ENCODE assay signal across 9 cellular contexts in the genomic region with DNA sequence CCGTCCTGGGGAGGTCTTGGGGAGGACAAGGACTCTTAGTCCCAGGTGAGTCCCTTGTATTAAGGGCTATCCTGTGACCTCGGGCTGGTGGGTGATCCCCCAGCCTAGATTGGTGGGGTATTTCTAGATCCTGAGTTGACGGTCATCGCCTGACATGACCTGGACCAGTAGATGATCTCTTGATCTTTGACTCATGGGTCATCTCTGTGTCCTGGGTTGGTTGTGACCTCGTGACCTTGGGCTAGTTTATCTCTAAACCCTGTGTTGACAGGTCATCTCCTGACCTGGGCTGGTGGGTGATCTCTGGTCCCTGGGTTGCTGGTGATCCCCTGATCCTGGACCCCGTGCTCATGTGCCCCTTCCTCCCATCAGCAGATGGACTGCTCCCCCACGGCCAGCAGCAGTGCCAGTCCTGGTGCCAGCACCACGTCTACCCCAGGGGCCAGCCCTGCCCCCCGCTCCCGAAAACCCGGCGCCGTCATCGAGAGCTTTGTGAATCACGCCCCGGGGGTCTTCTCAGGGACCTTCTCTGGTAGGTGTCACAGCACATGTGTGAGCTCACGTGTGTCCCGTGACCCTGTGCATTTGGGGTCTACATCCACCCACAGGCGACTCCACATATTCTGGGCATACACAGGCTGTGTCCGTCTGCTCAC. TPM values are rescaled to one million over a fixed set of nuclear protein-coding genes. Genes with fewer than 3 reads are reported as not detected.
DNase-seq lines count a peak whose midpoint lies in the region; ATAC-seq and TF ChIP-seq lines count a peak whose summit lies in the region.
"Had no signal": no experiment of that assay in that cellular context is flagged by ENCODE, and none has a peak within 500 bp of the region (broad histone marks: within the 10 kb centered on the region; RNA-seq: fewer than 3 reads in every experiment).

No MANE protein-coding gene starts in this region.

- no peaks in the 10 kb centered on the region for H3K9me2 ChIP-seq in Loucy (replicated peaks; ENCODE audit: low read depth, low read length)

- H3K79me2 ChIP-seq in ACC112 (ENCODE audit: control insufficient read depth, insufficient read depth, low read length, unreplicated experiment) (peaks cover 50% of the 10 kb centered on the region), Loucy (ENCODE audit: insufficient read depth, low read length) (peaks cover 88% of the 10 kb centered on the region)

- no peak overlapping the region for H3K4me3 Mint-ChIP-seq in endodermal cell

- H3K27ac ChIP-seq in ACC112 (ENCODE audit: low read depth, low read length) (peak overlapping the region; percentile 98), endodermal cell (ENCODE audit: low read depth, low read length) (peak overlapping the region; percentile 22), neutrophil (peak overlapping the region; percentile 100)

- H2AFZ ChIP-seq in ACC112 (ENCODE audit: low read length, unreplicated experiment) (no peak overlapping the region), Loucy (ENCODE audit: low read length) (no peak overlapping the region)

- H3F3A ChIP-seq in Loucy (ENCODE audit: low read depth) = peaks cover 12% of the 10 kb centered on the region; the same call in 1 of the 2 replicates

- H3K4me1 ChIP-seq in ACC112 (ENCODE audit: control insufficient read depth, insufficient read depth, low read length, unreplicated experiment) = peaks cover 55% of the 10 kb centered on the region
- peaks cover 26% of the 10 kb centered on the region for H3K4me1 ChIP-seq in Loucy (ENCODE audit: insufficient read depth, low read length, poor library complexity, severe bottlenecking)
- H3K4me1 ChIP-seq in endodermal cell (ENCODE audit: control insufficient read depth, insufficient read depth, low read length) = peaks cover 8% of the 10 kb centered on the region
- H3K4me1 ChIP-seq in neutrophil (ENCODE audit: control insufficient read depth in 1 of 2, insufficient read depth in 1 of 2, low read depth in 1 of 2, low read length in 1 of 2) = peaks cover 62 to 65% of the 10 kb centered on the region in 2 experiments

- H3K27me3 ChIP-seq in ACC112 (ENCODE audit: insufficient read depth, low read length) (no peaks in the 10 kb centered on the region), Loucy (ENCODE audit: insufficient read depth, low read length, poor library complexity, severe bottlenecking) (no peaks in the 10 kb centered on the region), endodermal cell (ENCODE audit: control insufficient read depth, insufficient read depth, low read length, poor library complexity, severe bottlenecking) (no peaks in the 10 kb centered on the region), neutrophil (no peaks in the 10 kb centered on the region)

- H3K4me3 ChIP-seq in ACC112 (ENCODE audit: low read depth, low read length) (peak overlapping the region; percentile 60), Loucy (ENCODE audit: low read length, poor library complexity, severe bottlenecking) (no peak overlapping the region), endodermal cell (ENCODE audit: low read length) (no peak overlapping the region), neutrophil (ENCODE audit: low read depth in 1 of 2, low read length in 1 of 2) (peak overlapping the region; percentile 75 to 98)

- H3K4me1 Mint-ChIP-seq in endodermal cell = peaks cover 18% of the 10 kb centered on the region

- no peak for ATAC-seq in HG03097 (IDR thresholded peaks at IDR 0.05; ENCODE audit: low FRiP score, unreplicated experiment)
- no peak for ATAC-seq in HG03135 (IDR thresholded peaks at IDR 0.05; ENCODE audit: unreplicated experiment)

- H3K4me2 ChIP-seq in Loucy (ENCODE audit: low read depth, low read length, poor library complexity, severe bottlenecking) = peak overlapping the region; percentile 98

- DNase-seq in endodermal cell (no peak), DMS114 treated with DMSO at 0.1 percent for 48 hours (lab: John Stamatoyannopoulos, UW; ENCODE audit: unreplicated experiment) (no peak), NCI-H526 (lab: John Stamatoyannopoulos, UW) (no peak)
- DNase-seq: EL had no signal

- H3K27me3 Mint-ChIP-seq in endodermal cell (ENCODE audit: insufficient read depth) = no peaks in the 10 kb centered on the region

- H3K36me3 ChIP-seq in ACC112 (ENCODE audit: insufficient read depth, low read length) = peaks cover 33% of the 10 kb centered on the region; the same call in 1 of the 2 replicates
- peaks cover 42% of the 10 kb centered on the region; the same call in 1 of the 2 replicates for H3K36me3 ChIP-seq in Loucy (ENCODE audit: insufficient read depth, low read length)
- peaks cover 63% of the 10 kb centered on the region for H3K36me3 ChIP-seq in endodermal cell (ENCODE audit: control insufficient read depth, insufficient read depth, low read length)
- peaks cover 96% of the 10 kb centered on the region for H3K36me3 ChIP-seq in neutrophil

- H3K9ac ChIP-seq in Loucy (ENCODE audit: low read depth, low read length, poor library complexity, severe bottlenecking) = no peak overlapping the region
- H3K9ac ChIP-seq in endodermal cell (ENCODE audit: extremely low read depth, low read length, poor library complexity, severe bottlenecking) = no peak overlapping the region

- H3K36me3 Mint-ChIP-seq in endodermal cell (ENCODE audit: low read depth) = peaks cover 53% of the 10 kb centered on the region

- H3K9me3 ChIP-seq in Loucy (ENCODE audit: insufficient read depth, low read depth, low read length) (no peaks in the 10 kb centered on the region), endodermal cell (ENCODE audit: control insufficient read depth, low read length) (no peaks in the 10 kb centered on the region), neutrophil (peaks cover 14% of the 10 kb centered on the region)

- H4K20me1 ChIP-seq in Loucy (ENCODE audit: insufficient read depth, low read length, poor library complexity, severe bottlenecking) = peaks cover 84% of the 10 kb centered on the region

- peak overlapping the region; percentile 77 for H3K27ac Mint-ChIP-seq in endodermal cell

- 95% methylated on average over 19 to 20 of the region's 20 CpGs for WGBS in endodermal cell (ENCODE audit: insufficient coverage in 1 of 2, insufficient read length in 1 of 2), 2 experiments

- no peaks in the 10 kb centered on the region for H3K9me3 Mint-ChIP-seq in endodermal cell

- no peak for TF ChIP-seq CTCF in Loucy (conservative IDR thresholded peaks at IDR 0.05; ENCODE audit: low read length)
- no peak for TF ChIP-seq CTCF in endodermal cell (conservative IDR thresholded peaks at IDR 0.05)
- TF ChIP-seq CTCF in neutrophil (IDR thresholded peaks at IDR 0.05) = no peak

RNA-seq across cellular contexts. Expression of a gene that starts 6.3 kb away (rescaled TPM):
- total RNA-seq in endodermal cell = 100 to 1,000 TPM; 183 to 185 TPM
- polyA plus RNA-seq in endodermal cell (2013, experiment 1 of 2) = 126 TPM
- 115 TPM for polyA plus RNA-seq in endodermal cell (2013, experiment 2 of 2)

RNA-seq across cellular contexts. Expression of a gene that starts 13.1 kb away (rescaled TPM):
- 100 to 1,000 TPM; 144 to 159 TPM for total RNA-seq in endodermal cell
- polyA plus RNA-seq in endodermal cell (2013, experiment 1 of 2) = 108 TPM
- polyA plus RNA-seq in endodermal cell (2013, experiment 2 of 2) = 96.0 TPM

RNA-seq across cellular contexts. Expression of a gene that starts 14.5 kb away (rescaled TPM):
- 100 to 1,000 TPM; 282 to 301 TPM for total RNA-seq in endodermal cell
- polyA plus RNA-seq in endodermal cell (2013, experiment 1 of 2) = 403 TPM
- polyA plus RNA-seq in endodermal cell (2013, experiment 2 of 2) = 310 TPM

RNA-seq across cellular contexts. Expression of a gene that starts 16.9 kb away (rescaled TPM):
- total RNA-seq in endodermal cell = 10 to 100 TPM; 21.5 to 28.5 TPM
- polyA plus RNA-seq in endodermal cell (2013, experiment 1 of 2) = 26.4 TPM
- polyA plus RNA-seq in endodermal cell (2013, experiment 2 of 2) = 19.3 TPM

RNA-seq across cellular contexts. Expression of a gene that starts 20.7 kb away (rescaled TPM):
- 10 to 100 TPM; 45.1 to 46.0 TPM for total RNA-seq in endodermal cell
- polyA plus RNA-seq in endodermal cell (2013, experiment 1 of 2) = 18.2 TPM
- polyA plus RNA-seq in endodermal cell (2013, experiment 2 of 2) = 19.0 TPM

Comparison
In these comparisons a context has a peak if more than half of its experiments do, and no peak if none do; other contexts are left out.
1. H3K27ac ChIP-seq: peak in every context shown above with its lines; median percentile 100 in neutrophil; 98 in ACC112; 22 in endodermal cell.
2. H3K4me3 ChIP-seq: peak in ACC112 (single experiment) and neutrophil (2 of 2); none in Loucy (single experiment) and endodermal cell (single experiment).